Comparison of ENCODE assay signal across 17 cellular contexts in the genomic region with DNA sequence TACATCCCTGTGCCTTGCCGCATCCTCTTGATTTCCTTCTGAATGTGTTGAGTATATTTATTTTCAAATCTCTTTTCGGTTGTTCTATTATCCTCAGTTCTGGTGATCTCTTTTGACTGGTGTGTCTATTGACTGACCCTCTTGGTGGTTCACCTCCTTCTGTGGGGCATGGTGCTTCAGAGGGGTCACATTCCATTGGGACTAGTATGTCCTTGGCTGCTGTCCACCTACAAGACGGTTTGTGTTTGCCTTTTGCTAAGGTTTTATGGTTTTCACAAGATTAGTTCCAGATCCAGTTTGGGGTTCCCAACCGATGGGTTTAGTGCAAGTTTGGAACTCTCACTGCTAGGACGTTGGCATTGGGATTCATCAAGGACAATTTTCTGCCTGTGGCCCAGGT.
DNase-seq lines count a peak whose midpoint lies in the region; ATAC-seq and TF ChIP-seq lines count a peak whose summit lies in the region.
"Had no signal": no experiment of that assay in that cellular context is flagged by ENCODE, and none has a peak within 500 bp of the region (broad histone marks: within the 10 kb centered on the region; RNA-seq: fewer than 3 reads in every experiment).

No MANE protein-coding gene starts in this region.

- TF ChIP-seq CTCF in epithelial cell of proximal tubule (conservative IDR thresholded peaks at IDR 0.05; ENCODE audit: low read depth, low read length) = no peak

- CTCF ChIA-PET in activated CD4-positive, alpha-beta T cell treated with anti-CD3 and anti-CD28 coated beads for 36 hours (lab: Charles Lee) = no interaction called here

- intact Hi-C loops in activated CD4-positive, alpha-beta T cell treated with anti-CD3 and anti-CD28 coated beads for 36 hours (cut with DNase I, micrococcal nuclease) = no loop called here

- DNase-seq in ELR (ENCODE audit: low read depth) (peak; percentile 76), RPMI7951 (ENCODE audit: low read depth) (peak; percentile 64), epithelial cell of proximal tubule (ENCODE audit: low read depth) (peak; percentile 1), skeletal muscle cell (ENCODE audit: low read depth) (peak; percentile 55), NCI-H2107 (lab: John Stamatoyannopoulos, UW) (no peak), HuH-7.5 (ENCODE audit: low spot score) (no peak)
- no peak for DNase-seq in activated CD4-positive, alpha-beta T cell treated with anti-CD3 and anti-CD28 coated beads for 36 hours
- no peak for DNase-seq in naive thymus-derived CD8-positive, alpha-beta T cell
- DNase-seq: activated CD8-positive, alpha-beta memory T cell treated with anti-CD3 and anti-CD28 coated beads for 24 hours; activated gamma-delta T cell; endodermal cell; GF-D8; naive B cell; NCI-H1092 treated with DMSO at 0.1 percent for 48 hours; stimulated activated CD4-positive, alpha-beta T cell treated with anti-CD3 and anti-CD28 coated beads, Interleukin-1b, Interleukin-23, amount 100 ng/mL, for 48 hours; thyroid gland had no signal

- no peak overlapping the region for H3K27ac Mint-ChIP-seq in activated CD4-positive, alpha-beta T cell treated with anti-CD3 and anti-CD28 coated beads for 36 hours
- H3K27ac Mint-ChIP-seq in naive thymus-derived CD8-positive, alpha-beta T cell = peak overlapping the region in 1 of 10 donors; percentile 27
- H3K27ac Mint-ChIP-seq: endodermal cell had no signal

- H3K9me3 Mint-ChIP-seq in activated CD4-positive, alpha-beta T cell treated with anti-CD3 and anti-CD28 coated beads for 36 hours (ENCODE audit: low read depth) = no peaks in the 10 kb centered on the region
- peaks cover 0 to 7% (median 2%) of the 10 kb centered on the region in 9 donors for H3K9me3 Mint-ChIP-seq in naive thymus-derived CD8-positive, alpha-beta T cell

- ATAC-seq in activated CD4-positive, alpha-beta T cell treated with anti-CD3 and anti-CD28 coated beads for 36 hours = no peak
- ATAC-seq in naive thymus-derived CD8-positive, alpha-beta T cell = no peak
- ATAC-seq: HepG2 had no signal

- no peaks in the 10 kb centered on the region for H3K4me1 Mint-ChIP-seq in activated CD4-positive, alpha-beta T cell treated with anti-CD3 and anti-CD28 coated beads for 36 hours
- peaks cover 0 to 6% (median 2%) of the 10 kb centered on the region in 4 donors for H3K4me1 Mint-ChIP-seq in naive thymus-derived CD8-positive, alpha-beta T cell
- H3K4me1 Mint-ChIP-seq: endodermal cell, naive B cell had no signal

- H3K4me3 ChIP-seq in epithelial cell of proximal tubule (ENCODE audit: low read depth, low read length) (no peak overlapping the region), skeletal muscle cell (ENCODE audit: low read depth, low read length) (no peak overlapping the region)
- H3K4me3 ChIP-seq: thyroid gland had no signal

- no peaks in the 10 kb centered on the region for H3K27me3 Mint-ChIP-seq in activated CD4-positive, alpha-beta T cell treated with anti-CD3 and anti-CD28 coated beads for 36 hours
- H3K27me3 Mint-ChIP-seq in naive thymus-derived CD8-positive, alpha-beta T cell = no peaks in the 10 kb centered on the region
- H3K27me3 Mint-ChIP-seq: naive B cell had no signal

- POLR2A ChIA-PET in activated CD4-positive, alpha-beta T cell treated with anti-CD3 and anti-CD28 coated beads for 36 hours (lab: Charles Lee) = no interaction called here
- POLR2A ChIA-PET in naive thymus-derived CD8-positive, alpha-beta T cell (lab: Charles Lee) = no interaction called here

- no peak overlapping the region for H3K4me3 Mint-ChIP-seq in activated CD4-positive, alpha-beta T cell treated with anti-CD3 and anti-CD28 coated beads for 36 hours
- no peak overlapping the region for H3K4me3 Mint-ChIP-seq in naive thymus-derived CD8-positive, alpha-beta T cell
- H3K4me3 Mint-ChIP-seq: endodermal cell, naive B cell had no signal

- H3K36me3 Mint-ChIP-seq in activated CD4-positive, alpha-beta T cell treated with anti-CD3 and anti-CD28 coated beads for 36 hours (ENCODE audit: low read depth) = peaks cover 20% of the 10 kb centered on the region
- peaks cover 6 to 73% (median 40%) of the 10 kb centered on the region in 3 donors for H3K36me3 Mint-ChIP-seq in naive thymus-derived CD8-positive, alpha-beta T cell

Comparison
In these comparisons a context has a peak if more than half of its experiments do, and no peak if none do; other contexts are left out.
1. DNase-seq: peak in ELR (single experiment), RPMI7951 (single experiment), epithelial cell of proximal tubule (single experiment) and skeletal muscle cell (single experiment); none in NCI-H2107 (single experiment), activated CD4-positive, alpha-beta T cell treated with anti-CD3 and anti-CD28 coated beads for 36 hours (single experiment), HuH-7.5 (single experiment) and naive thymus-derived CD8-positive, alpha-beta T cell (0 of 10).